In the genomic region with DNA sequence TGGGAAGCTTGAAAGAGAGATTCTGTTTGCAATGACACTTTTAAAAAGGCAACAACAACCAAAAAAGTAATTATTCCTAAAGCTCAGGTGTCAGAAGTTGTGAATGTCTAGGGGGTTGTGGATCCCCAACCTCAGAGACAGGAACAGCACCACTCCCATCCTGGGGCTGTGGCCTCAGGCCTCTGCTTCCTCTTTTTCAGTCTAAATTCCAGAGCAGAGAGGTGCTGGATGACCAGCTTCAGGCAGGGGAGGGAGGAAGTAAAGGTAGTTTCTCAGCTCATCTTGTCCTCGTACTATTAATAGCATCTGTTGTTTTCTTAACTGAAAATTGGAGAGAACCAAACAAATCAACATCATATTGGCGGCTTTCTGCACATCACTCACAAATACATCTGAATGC, we compare ENCODE assay signal across 11 cellular contexts. TPM values are rescaled to one million over a fixed set of nuclear protein-coding genes. Genes with fewer than 3 reads are reported as not detected.
DNase-seq lines count a peak whose midpoint lies in the region; ATAC-seq and TF ChIP-seq lines count a peak whose summit lies in the region.
"Had no signal": no experiment of that assay in that cellular context is flagged by ENCODE, and none has a peak within 500 bp of the region (broad histone marks: within the 10 kb centered on the region; RNA-seq: fewer than 3 reads in every experiment).

No MANE protein-coding gene starts in this region.

- TF ChIP-seq CTCF in RWPE2 (IDR thresholded peaks at IDR 0.05; ENCODE audit: poor library complexity, severe bottlenecking) (no peak), foreskin keratinocyte (conservative IDR thresholded peaks at IDR 0.05) (no peak), tibial nerve (IDR thresholded peaks at IDR 0.05) (no peak), GM13977 (IDR thresholded peaks at IDR 0.05; ENCODE audit: extremely low read depth, insufficient read depth, missing control alignments) (no peak)

- H3K27me3 ChIP-seq in RWPE2 (ENCODE audit: insufficient read depth, poor library complexity, severe bottlenecking) (no peaks in the 10 kb centered on the region), foreskin keratinocyte (no peaks in the 10 kb centered on the region), tibial nerve (no peaks in the 10 kb centered on the region)

- H3K9me3 Mint-ChIP-seq in activated CD8-positive, alpha-beta memory T cell treated with anti-CD3 and anti-CD28 coated beads, Interleukin-2, amount 10 ng/mL, durations not matched to agents 7 days and 5 days (ENCODE audit: low read depth) = no peaks in the 10 kb centered on the region
- no peaks in the 10 kb centered on the region for H3K9me3 Mint-ChIP-seq in activated T-helper 17 cell treated with anti-CD3 and anti-CD28 coated beads, Interleukin-2, amount 50 U/mL, for 72 hours
- H3K9me3 Mint-ChIP-seq: central memory CD8-positive, alpha-beta T cell had no signal

- H3K27ac ChIP-seq in RWPE2 (ENCODE audit: poor library complexity, severe bottlenecking) (peak overlapping the region; percentile 99), foreskin keratinocyte (no peak overlapping the region), tibial nerve (peak overlapping the region in 3 of 4 donors; percentile 11 to 82 (median 71))

- peaks cover 74% of the 10 kb centered on the region for H3K4me1 ChIP-seq in RWPE2 (ENCODE audit: insufficient read depth, poor library complexity, severe bottlenecking)
- peaks cover 88% of the 10 kb centered on the region for H3K4me1 ChIP-seq in foreskin keratinocyte
- peaks cover 0 to 69% (median 25%) of the 10 kb centered on the region in 4 donors for H3K4me1 ChIP-seq in tibial nerve

- no peak for ATAC-seq in activated CD8-positive, alpha-beta memory T cell treated with anti-CD3 and anti-CD28 coated beads, Interleukin-2, amount 10 ng/mL, durations not matched to agents 7 days and 5 days
- ATAC-seq in RWPE2 (ENCODE audit: low read depth) (0 out of 3 replicates have a peak, but pooled peaks have one; percentile 12), foreskin keratinocyte (peak; percentile 11), HG03460 (IDR thresholded peaks at IDR 0.05; ENCODE audit: unreplicated experiment) (no peak)
- no peak for ATAC-seq in activated T-helper 17 cell treated with anti-CD3 and anti-CD28 coated beads, Interleukin-2, amount 50 U/mL, for 72 hours (replicated peaks)

- peaks cover 11% of the 10 kb centered on the region for H3K36me3 ChIP-seq in RWPE2 (ENCODE audit: low read depth)
- no peaks in the 10 kb centered on the region for H3K36me3 ChIP-seq in tibial nerve

- no peak for DNase-seq in activated CD8-positive, alpha-beta memory T cell treated with anti-CD3 and anti-CD28 coated beads, Interleukin-2, amount 10 ng/mL, durations not matched to agents 7 days and 5 days
- DNase-seq in activated CD8-positive, alpha-beta memory T cell treated with anti-CD3 and anti-CD28 coated beads, Interleukin-2, amount 50 U/mL, for 48 hours = no peak
- DNase-seq in RWPE2 (ENCODE audit: low spot score) (no peak), foreskin keratinocyte (no peak), tibial nerve (ENCODE audit: low spot score in 2 of 2) (no peak), GM13977 (ENCODE audit: low spot score) (no peak)
- DNase-seq: Karpas-422, NCI-H510A had no signal

- H3K4me1 Mint-ChIP-seq in activated CD8-positive, alpha-beta memory T cell treated with anti-CD3 and anti-CD28 coated beads, Interleukin-2, amount 10 ng/mL, durations not matched to agents 7 days and 5 days = peaks cover 89% of the 10 kb centered on the region
- peaks cover 14% of the 10 kb centered on the region for H3K4me1 Mint-ChIP-seq in activated T-helper 17 cell treated with anti-CD3 and anti-CD28 coated beads, Interleukin-2, amount 50 U/mL, for 72 hours

- TF ChIP-seq POLR2A in tibial nerve (IDR thresholded peaks at IDR 0.05) = no peak

- H3K9me3 ChIP-seq in RWPE2 (ENCODE audit: severe bottlenecking) (no peaks in the 10 kb centered on the region), tibial nerve (no peaks in the 10 kb centered on the region)

- WGBS in tibial nerve, 2 donors = 36 to 44% methylated on average over 2 of the region's 2 CpGs

- no peak overlapping the region for H3K4me3 Mint-ChIP-seq in activated CD8-positive, alpha-beta memory T cell treated with anti-CD3 and anti-CD28 coated beads, Interleukin-2, amount 10 ng/mL, durations not matched to agents 7 days and 5 days
- no peak overlapping the region for H3K4me3 Mint-ChIP-seq in activated T-helper 17 cell treated with anti-CD3 and anti-CD28 coated beads, Interleukin-2, amount 50 U/mL, for 72 hours
- H3K4me3 Mint-ChIP-seq: central memory CD8-positive, alpha-beta T cell had no signal

- TF ChIP-seq EP300 in tibial nerve (IDR thresholded peaks at IDR 0.05) = no peak

- H3K4me3 ChIP-seq in RWPE2 (ENCODE audit: severe bottlenecking) = no peak overlapping the region
- H3K4me3 ChIP-seq in tibial nerve = no peak overlapping the region

- in situ Hi-C loops in GM13977 (cut with MboI; ENCODE audit: low pct_unique_long_range_greater_than_20kb, low sequenced_read_pairs, unreplicated experiment) = no loop called here

- peak overlapping the region; percentile 3 for H3K27ac Mint-ChIP-seq in activated CD8-positive, alpha-beta memory T cell treated with anti-CD3 and anti-CD28 coated beads, Interleukin-2, amount 10 ng/mL, durations not matched to agents 7 days and 5 days
- H3K27ac Mint-ChIP-seq in activated T-helper 17 cell treated with anti-CD3 and anti-CD28 coated beads, Interleukin-2, amount 50 U/mL, for 72 hours = no peak overlapping the region

- peaks cover 2% of the 10 kb centered on the region for H3K27me3 Mint-ChIP-seq in activated CD8-positive, alpha-beta memory T cell treated with anti-CD3 and anti-CD28 coated beads, Interleukin-2, amount 10 ng/mL, durations not matched to agents 7 days and 5 days
- H3K27me3 Mint-ChIP-seq in activated T-helper 17 cell treated with anti-CD3 and anti-CD28 coated beads, Interleukin-2, amount 50 U/mL, for 72 hours = peaks cover 24% of the 10 kb centered on the region

- peaks cover 22% of the 10 kb centered on the region for H3K36me3 Mint-ChIP-seq in activated CD8-positive, alpha-beta memory T cell treated with anti-CD3 and anti-CD28 coated beads, Interleukin-2, amount 10 ng/mL, durations not matched to agents 7 days and 5 days
- peaks cover 4% of the 10 kb centered on the region for H3K36me3 Mint-ChIP-seq in activated T-helper 17 cell treated with anti-CD3 and anti-CD28 coated beads, Interleukin-2, amount 50 U/mL, for 72 hours (ENCODE audit: low read depth)

- CTCF ChIA-PET in activated CD8-positive, alpha-beta memory T cell treated with anti-CD3 and anti-CD28 coated beads, Interleukin-2, amount 10 ng/mL, durations not matched to agents 7 days and 5 days (lab: Charles Lee) = interaction anchor here (0.9 to 10.1 kb wide), 5 partner anchors 7 to 221 kb away, joined by 3 to 59 read pairs (median 3); partner anchors contain the start of gene NT5E

RNA-seq across cellular contexts. Expression of gene NT5E, which starts 8.3 kb away (rescaled TPM):
- 10 to 100 TPM; 17.3 to 24.1 TPM for total RNA-seq in activated CD8-positive, alpha-beta memory T cell treated with anti-CD3 and anti-CD28 coated beads, Interleukin-2, amount 10 ng/mL, durations not matched to agents 7 days and 5 days
- 297 and 365 TPM in 2 replicates for total RNA-seq in foreskin keratinocyte
- 140 and 147 TPM in 2 replicates for polyA plus RNA-seq in foreskin keratinocyte
- 10 to 100 TPM; 23.1 to 32.2 (median 28.6) TPM for total RNA-seq in tibial nerve
- total RNA-seq in activated T-helper 17 cell treated with anti-CD3 and anti-CD28 coated beads, Interleukin-2, amount 50 U/mL, for 72 hours = 10 to 100 TPM in 1 of 2 donors, 1 to 10 TPM in 1; 1.2 to 10.5 TPM

Comparison
In these comparisons a context has a peak if more than half of its experiments do, and no peak if none do; other contexts are left out.
1. ATAC-seq: peak in RWPE2 (single experiment) and foreskin keratinocyte (single experiment); none in activated CD8-positive, alpha-beta memory T cell treated with anti-CD3 and anti-CD28 coated beads, Interleukin-2, amount 10 ng/mL, durations not matched to agents 7 days and 5 days (single experiment), activated T-helper 17 cell treated with anti-CD3 and anti-CD28 coated beads, Interleukin-2, amount 50 U/mL, for 72 hours (single experiment) and HG03460 (single experiment).